8 cellular contexts compared by ENCODE assay signal in the genomic region with DNA sequence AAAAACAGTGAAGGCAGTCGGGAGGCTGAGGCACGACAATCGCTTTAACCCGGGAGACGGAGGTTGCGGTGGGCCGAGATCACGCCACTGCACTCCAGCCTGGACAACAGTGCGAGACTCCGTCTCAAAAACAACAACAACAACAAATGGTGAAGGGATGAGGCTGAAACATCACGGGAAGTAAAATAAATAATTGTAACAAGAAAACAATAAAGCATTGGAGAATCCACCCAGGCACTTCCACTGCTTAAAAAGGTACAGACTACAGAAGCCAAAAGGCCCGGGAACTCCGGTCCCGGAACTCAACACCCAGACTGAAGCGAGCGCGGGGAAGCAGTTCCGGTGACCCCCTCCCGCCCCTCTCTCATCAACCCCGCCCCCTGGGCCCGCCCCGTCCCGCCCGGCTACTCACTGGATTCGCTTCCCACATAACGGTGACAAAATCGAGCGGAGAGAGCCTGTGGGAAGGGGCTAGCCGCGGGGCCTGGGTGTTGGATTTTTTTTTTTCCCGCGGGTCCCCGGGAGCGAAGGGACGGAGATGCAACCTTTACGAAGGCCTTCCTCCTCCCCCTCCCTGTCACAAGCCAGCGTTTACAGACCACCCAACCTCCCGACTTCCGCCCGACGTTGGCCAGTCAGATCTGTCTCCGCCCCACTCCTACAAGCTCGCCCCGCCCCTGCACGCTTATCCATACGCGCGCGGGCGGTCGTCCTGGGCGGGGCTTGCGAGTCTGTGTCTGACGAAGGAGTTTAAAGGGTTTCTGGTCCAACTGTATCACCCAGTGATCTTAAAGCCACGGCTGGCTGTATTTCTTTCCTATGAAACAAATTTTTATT. TPM values are rescaled to one million over a fixed set of nuclear protein-coding genes. Genes with fewer than 3 reads are reported as not detected.
DNase-seq lines count a peak whose midpoint lies in the region; ATAC-seq, FAIRE-seq and TF ChIP-seq lines count a peak whose summit lies in the region.

A gene with protein sequence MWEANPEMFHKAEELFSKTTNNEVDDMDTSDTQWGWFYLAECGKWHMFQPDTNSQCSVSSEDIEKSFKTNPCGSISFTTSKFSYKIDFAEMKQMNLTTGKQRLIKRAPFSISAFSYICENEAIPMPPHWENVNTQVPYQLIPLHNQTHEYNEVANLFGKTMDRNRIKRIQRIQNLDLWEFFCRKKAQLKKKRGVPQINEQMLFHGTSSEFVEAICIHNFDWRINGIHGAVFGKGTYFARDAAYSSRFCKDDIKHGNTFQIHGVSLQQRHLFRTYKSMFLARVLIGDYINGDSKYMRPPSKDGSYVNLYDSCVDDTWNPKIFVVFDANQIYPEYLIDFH (minus strand): TSS at position 600 of the 837 bp plus-strand sequence. CDS start 170 bp downstream, at position 430.

- intact Hi-C loops in T-helper 1 cell treated with Interleukin-12 subunit alpha and Interleukin-12 subunit beta and Interleukin-4 antibody, amounts not matched to agents 30 ng/mL and 1 ng/mL, for 36 hours (cut with micrococcal nuclease) = loop anchor here (1.0 to 10.0 kb wide), 15 partner anchors 24 to 1061 kb away; partner anchors contain the start of genes AKAP3, CRACR2A, ITFG2 and NDUFA9
- intact Hi-C loops in left cardiac atrium (cut with DNase I) = no loop called here

- peak; percentile 57; the same call in 1 of the 2 replicates for TF ChIP-seq POLR2A in GM12892 (IDR thresholded peaks at IDR 0.05; ENCODE audit: low read depth, low read length)

- peak within 1 kb of the TSS; percentile 91 for H3K27ac ChIP-seq in urinary bladder (ENCODE audit: low read depth)

- H3K36me3 Mint-ChIP-seq in progenitor cell of endocrine pancreas (ENCODE audit: insufficient read depth) = no peaks in the 10 kb centered on the region

- H3K4me3 Mint-ChIP-seq in progenitor cell of endocrine pancreas (ENCODE audit: low read depth) = peak within 1 kb of the TSS; percentile 91

- TF ChIP-seq CTCF in progenitor cell of endocrine pancreas (IDR thresholded peaks at IDR 0.05; ENCODE audit: unreplicated experiment) = no peak

- ATAC-seq in HG02852 (IDR thresholded peaks at IDR 0.05; ENCODE audit: unreplicated experiment) (peak; percentile 95), left cardiac atrium (peak; percentile 100)

- peaks cover 12% of the 10 kb centered on the region for H3K4me1 Mint-ChIP-seq in progenitor cell of endocrine pancreas (ENCODE audit: low read depth)

- H3K27me3 Mint-ChIP-seq in progenitor cell of endocrine pancreas = peaks cover 8% of the 10 kb centered on the region

- H3K9me3 Mint-ChIP-seq in progenitor cell of endocrine pancreas (ENCODE audit: low read depth) = peaks cover 4% of the 10 kb centered on the region

- peak within 1 kb of the TSS; percentile 92 for H3K27ac Mint-ChIP-seq in progenitor cell of endocrine pancreas

- H3K4me3 ChIP-seq in urinary bladder (ENCODE audit: low read depth, low read length) = peak within 1 kb of the TSS; percentile 49

- H3K4me1 ChIP-seq in urinary bladder (ENCODE audit: insufficient read depth) = peaks cover 3% of the 10 kb centered on the region

- WGBS in urinary bladder = under 1% methylated on average over 55 of the region's 55 CpGs

- DNase-seq in GM12892 (ENCODE audit: insufficient read length) = peak; percentile 74
- peak; percentile 98 for DNase-seq in NCI-H146 treated with DMSO at 0.1 percent for 48 hours (lab: John Stamatoyannopoulos, UW; ENCODE audit: unreplicated experiment)
- DNase-seq in amniotic epithelial cell (ENCODE audit: low read depth) = peak; percentile 94
- peak; percentile 99 for DNase-seq in left cardiac atrium
- DNase-seq in progenitor cell of endocrine pancreas (ENCODE audit: low spot score, unreplicated experiment) = peak; percentile 96

- peaks cover 2% of the 10 kb centered on the region for H3K36me3 ChIP-seq in urinary bladder (ENCODE audit: insufficient read depth)

- peak; percentile 99 for FAIRE-seq in GM12892 (lab: Jason Lieb, UNC)

RNA-seq across cellular contexts. Expression of the gene that starts here (rescaled TPM):
- 6.5 TPM for polyA plus RNA-seq in GM12892 (2012; ENCODE audit: missing spikeins)
- 23.2 and 29.1 TPM in 2 replicates for total RNA-seq in T-helper 1 cell treated with Interleukin-12 subunit alpha and Interleukin-12 subunit beta and Interleukin-4 antibody, amounts not matched to agents 30 ng/mL and 1 ng/mL, for 36 hours
- total RNA-seq in left cardiac atrium (1 to 10 TPM; 5.6 to 6.0 TPM), progenitor cell of endocrine pancreas (27.2 and 28.3 TPM in 2 replicates), urinary bladder (23.3 TPM)
- 5.1 TPM for polyA plus RNA-seq in urinary bladder

Comparison
In these comparisons a context has a peak if more than half of its experiments do, and no peak if none do; other contexts are left out.
1. Peak in every context shown above with its lines: DNase-seq, ATAC-seq, H3K4me3 ChIP-seq and H3K27ac ChIP-seq.